13 cellular contexts compared by ENCODE assay signal in genomic region chr10:75397571-75397921, GRCh38. TPM values are rescaled to one million over a fixed set of nuclear protein-coding genes. Genes with fewer than 3 reads are reported as not detected.
A peak's percentile ranks its signal among the peaks of the same experiment; 100 is the strongest.
DNase-seq lines count a peak whose midpoint lies in the region; ATAC-seq, FAIRE-seq and TF ChIP-seq lines count a peak whose summit lies in the region.
"Had no signal": no experiment of that assay in that cellular context is flagged by ENCODE, and none has a peak within 500 bp of the region (broad histone marks: within the 10 kb centered on the region; RNA-seq: fewer than 3 reads in every experiment).

No MANE protein-coding gene starts in this region.

- TF ChIP-seq EP300 in gastroesophageal sphincter (IDR thresholded peaks at IDR 0.05): no peak

- intact Hi-C loops in dorsolateral prefrontal cortex (cut with DNase I): loop anchor here (2.0 to 10.0 kb wide), 6 partner anchors 530 to 1587 kb away; no protein-coding TSS in a partner anchor

- ATAC-seq in RWPE2 (ENCODE audit: low read depth): no peak
- ATAC-seq in gastroesophageal sphincter: no peak
- ATAC-seq in GM18868 (IDR thresholded peaks at IDR 0.05; ENCODE audit: unreplicated experiment): no peak

- peak overlapping the region; percentile 80 for H3K4me2 ChIP-seq in neural progenitor cell

- H3K4me1 ChIP-seq in RWPE2 (ENCODE audit: insufficient read depth, poor library complexity, severe bottlenecking): no peaks in the 10 kb centered on the region
- H3K4me1 ChIP-seq in gastroesophageal sphincter: peaks cover 0 to 37% (median 6%) of the 10 kb centered on the region in 3 donors
- peaks cover 21% of the 10 kb centered on the region for H3K4me1 ChIP-seq in neural progenitor cell
- peaks cover 23% of the 10 kb centered on the region for H3K4me1 ChIP-seq in effector memory CD4-positive, alpha-beta T cell (ENCODE audit: control insufficient read depth, insufficient read depth, low read length, poor library complexity, severe bottlenecking)

- DNase-seq in AG04449 (ENCODE audit: low read depth, low spot score) (no peak), RWPE2 (ENCODE audit: low spot score) (no peak), neural progenitor cell (ENCODE audit: low spot score) (peak; percentile 54), HTR-8/SVneo (ENCODE audit: insufficient read length, low spot score) (no peak), dorsolateral prefrontal cortex (no peak)
- DNase-seq in effector memory CD4-positive, alpha-beta T cell: no peak
- DNase-seq: activated naive CD4-positive, alpha-beta T cell treated with Interleukin-2 at 50 U/mL for 16 hours; Karpas-422; NCI-H69 had no signal

- H3K27me3 ChIP-seq in RWPE2 (ENCODE audit: insufficient read depth, poor library complexity, severe bottlenecking) (no peaks in the 10 kb centered on the region), gastroesophageal sphincter (no peaks in the 10 kb centered on the region), neural progenitor cell (peaks cover 83% of the 10 kb centered on the region), dorsolateral prefrontal cortex (peaks cover 0 to 52% (median 18%) of the 10 kb centered on the region in 45 donors)
- peaks cover 47% of the 10 kb centered on the region for H3K27me3 ChIP-seq in effector memory CD4-positive, alpha-beta T cell (replicated peaks; ENCODE audit: control insufficient read depth, insufficient read depth, low read length, poor library complexity, severe bottlenecking)

- FAIRE-seq in HTR-8/SVneo (lab: Jason Lieb, UNC): no peak
- FAIRE-seq: TTC549 had no signal

- no peak for TF ChIP-seq CTCF in AG04449 (IDR thresholded peaks at IDR 0.05; ENCODE audit: insufficient read depth, low read length, missing control alignments)
- no peak for TF ChIP-seq CTCF in RWPE2 (IDR thresholded peaks at IDR 0.05; ENCODE audit: poor library complexity, severe bottlenecking)
- TF ChIP-seq CTCF in gastroesophageal sphincter (IDR thresholded peaks at IDR 0.05): no peak
- TF ChIP-seq CTCF in neural progenitor cell (IDR thresholded peaks at IDR 0.05): no peak
- no peak for TF ChIP-seq CTCF in dorsolateral prefrontal cortex (IDR thresholded peaks at IDR 0.05 in 54 of 56, conservative IDR thresholded peaks at IDR 0.05 in 2 of 56; ENCODE audit: low read depth in 1 of 56, partially characterized antibody in 56 of 56)

- CTCF ChIA-PET in AG04449 (lab: Yijun Ruan, JAX): interaction anchor here (1.0 to 5.0 kb wide), 5 partner anchors 15 to 512 kb away, joined by 3 to 33 read pairs (median 4); no protein-coding TSS in a partner anchor

- peaks cover 20% of the 10 kb centered on the region for H3K4me1 Mint-ChIP-seq in neural progenitor cell

- H3K4me3 Mint-ChIP-seq in neural progenitor cell: peak overlapping the region; percentile 97

- H3K36me3 ChIP-seq in RWPE2 (ENCODE audit: low read depth): peaks cover 19% of the 10 kb centered on the region
- peaks cover 0 to 25% of the 10 kb centered on the region in 2 donors for H3K36me3 ChIP-seq in gastroesophageal sphincter
- peaks cover 4% of the 10 kb centered on the region for H3K36me3 ChIP-seq in neural progenitor cell
- no peaks in the 10 kb centered on the region for H3K36me3 ChIP-seq in effector memory CD4-positive, alpha-beta T cell (ENCODE audit: control insufficient read depth, insufficient read depth, low read length)

- H3F3A ChIP-seq in neural progenitor cell (ENCODE audit: low read depth): peaks cover 26% of the 10 kb centered on the region

- WGBS in gastroesophageal sphincter (ENCODE audit: low coverage in 1 of 2), 2 donors: 21 to 38% methylated on average over 10 to 12 of the region's 16 CpGs

- no peak overlapping the region for H3K9ac ChIP-seq in neural progenitor cell

- POLR2A ChIA-PET in AG04449 (lab: Yijun Ruan, JAX): interaction anchor here (0.6 kb wide), 1 partner anchor 38 kb away, joined by 3 read pairs; no protein-coding TSS in a partner anchor

- H3K27me3 Mint-ChIP-seq in neural progenitor cell (ENCODE audit: insufficient read depth, low read depth): peaks cover 35% of the 10 kb centered on the region

- no peak for TF ChIP-seq POLR2A in gastroesophageal sphincter (IDR thresholded peaks at IDR 0.05)

- no peaks in the 10 kb centered on the region for H3K9me3 ChIP-seq in RWPE2 (ENCODE audit: severe bottlenecking)
- H3K9me3 ChIP-seq in gastroesophageal sphincter: no peaks in the 10 kb centered on the region
- H3K9me3 ChIP-seq in neural progenitor cell (ENCODE audit: low read depth): no peaks in the 10 kb centered on the region
- no peaks in the 10 kb centered on the region for H3K9me3 ChIP-seq in effector memory CD4-positive, alpha-beta T cell (ENCODE audit: control insufficient read depth, low read length)

- peak overlapping the region; percentile 85 for H3K27ac ChIP-seq in RWPE2 (ENCODE audit: poor library complexity, severe bottlenecking)
- H3K27ac ChIP-seq in gastroesophageal sphincter: peak overlapping the region; percentile 92 to 100 (median 98)
- no peak overlapping the region for H3K27ac ChIP-seq in neural progenitor cell
- H3K27ac ChIP-seq in effector memory CD4-positive, alpha-beta T cell (ENCODE audit: insufficient read depth, low read length, poor library complexity, severe bottlenecking): no peak overlapping the region
- H3K27ac ChIP-seq in dorsolateral prefrontal cortex: peak overlapping the region in 27 of 59 donors; percentile 5 to 96 (median 39)

- peak overlapping the region; percentile 85 for H3K27ac Mint-ChIP-seq in neural progenitor cell
- H3K27ac Mint-ChIP-seq: B cell had no signal

- H3K4me3 ChIP-seq in AG04449 (ENCODE audit: low read depth, low read length) (peak overlapping the region; percentile 43), RWPE2 (ENCODE audit: severe bottlenecking) (peak overlapping the region; percentile 62), gastroesophageal sphincter (peak overlapping the region; percentile 62 to 100), neural progenitor cell (peak overlapping the region; percentile 87), dorsolateral prefrontal cortex (peak overlapping the region in 26 of 59 donors; percentile 1 to 88 (median 45))
- H3K4me3 ChIP-seq in effector memory CD4-positive, alpha-beta T cell (ENCODE audit: insufficient read depth, low read depth, low read length, poor library complexity, severe bottlenecking): no peak overlapping the region

- H4K20me1 ChIP-seq in neural progenitor cell (ENCODE audit: low read depth): peaks cover 69% of the 10 kb centered on the region

- no peak overlapping the region for H2AFZ ChIP-seq in neural progenitor cell (replicated peaks)

- H3K9me3 Mint-ChIP-seq in neural progenitor cell: no peaks in the 10 kb centered on the region

- H3K36me3 Mint-ChIP-seq in neural progenitor cell: peaks cover 21% of the 10 kb centered on the region

- H3K79me2 ChIP-seq in neural progenitor cell (ENCODE audit: low read depth): peaks cover 41% of the 10 kb centered on the region

RNA-seq across cellular contexts. Expression of gene ZNF503, which starts 4.0 kb away (rescaled TPM):
- total RNA-seq in gastroesophageal sphincter: 10 to 100 TPM; 27.3 to 83.7 (median 43.4) TPM
- total RNA-seq in neural progenitor cell (ENCODE audit: low replicate concordance): 8.3 and 20.9 TPM in 2 replicates
- 10 to 100 TPM in 49 of 120 experiments, 1 to 10 TPM in 71; 3.5 to 16.7 (median 9.6) TPM for total RNA-seq in dorsolateral prefrontal cortex
- total RNA-seq: B cell had no signal

RNA-seq across cellular contexts. Expression of gene LRMDA, which starts 33.9 kb away (rescaled TPM):
- total RNA-seq in gastroesophageal sphincter (10 to 100 TPM in 1 of 4 donors, 1 to 10 TPM in 3; 7.3 to 20.1 (median 8.4) TPM), neural progenitor cell (ENCODE audit: low replicate concordance) (5.2 TPM in 1 of 2 replicates, not detected in the other), dorsolateral prefrontal cortex (10 to 100 TPM in 54 of 120 experiments, 1 to 10 TPM in 66; 2.8 to 27.7 (median 9.5) TPM)
- total RNA-seq: B cell had no signal

Comparison
In these comparisons a context has a peak if more than half of its experiments do, and no peak if none do; other contexts are left out.
1. H3K27ac ChIP-seq: peak in RWPE2 (single experiment) and gastroesophageal sphincter (4 of 4); none in neural progenitor cell (single experiment) and effector memory CD4-positive, alpha-beta T cell (single experiment).